Comparison of ENCODE assay signal across 14 cellular contexts in genomic region chr19:2255982-2256685, GRCh38. TPM values are rescaled to one million over a fixed set of nuclear protein-coding genes. Genes with fewer than 3 reads are reported as not detected.
DNase-seq lines count a peak whose midpoint lies in the region; ATAC-seq and TF ChIP-seq lines count a peak whose summit lies in the region.
"Had no signal": no experiment of that assay in that cellular context is flagged by ENCODE, and none has a peak within 500 bp of the region (broad histone marks: within the 10 kb centered on the region; RNA-seq: fewer than 3 reads in every experiment).

A gene with protein sequence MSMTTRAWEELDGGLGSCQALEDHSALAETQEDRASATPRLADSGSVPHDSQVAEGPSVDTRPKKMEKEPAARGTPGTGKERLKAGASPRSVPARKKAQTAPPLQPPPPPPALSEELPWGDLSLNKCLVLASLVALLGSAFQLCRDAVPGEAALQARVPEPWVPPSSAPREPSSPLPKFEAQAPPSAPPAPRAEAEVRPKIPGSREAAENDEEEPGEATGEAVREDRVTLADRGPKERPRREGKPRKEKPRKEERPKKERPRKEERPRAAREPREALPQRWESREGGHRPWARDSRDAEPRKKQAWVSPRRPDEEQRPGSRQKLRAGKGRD (minus strand): TSS chr19:2256417. CDS start chr19:2255314, 1,103 bp downstream.

- intact Hi-C loops in posterior cingulate gyrus (cut with DNase I) (no loop called here), lower lobe of right lung (cut with DNase I) (no loop called here)

- no peaks in the 10 kb centered on the region for H3K36me3 Mint-ChIP-seq in activated naive CD8-positive, alpha-beta T cell
- H3K36me3 Mint-ChIP-seq in activated naive CD8-positive, alpha-beta T cell treated with anti-CD3 and anti-CD28 coated beads, Interleukin-2, amount 50 U/mL, for 24 hours (ENCODE audit: low read depth), result no peaks in the 10 kb centered on the region
- peaks cover 16% of the 10 kb centered on the region for H3K36me3 Mint-ChIP-seq in central memory CD8-positive, alpha-beta T cell (ENCODE audit: insufficient read depth)
- H3K36me3 Mint-ChIP-seq in stimulated activated effector memory CD8-positive, alpha-beta T cell treated with anti-CD3 and anti-CD28 coated beads, Interleukin-12 subunit alpha, Interleukin-12 subunit beta, amount 100 ng/mL, for 72 hours, result no peaks in the 10 kb centered on the region

- H3K4me3 ChIP-seq in lower lobe of right lung, result no peak within 1 kb of the TSS
- H3K4me3 ChIP-seq: ascending aorta had no signal

- H3K36me3 ChIP-seq in lower lobe of right lung, result no peaks in the 10 kb centered on the region
- H3K36me3 ChIP-seq: ascending aorta had no signal

- peaks cover 33% of the 10 kb centered on the region for H3K27me3 ChIP-seq in lower lobe of right lung (ENCODE audit: low read depth)

- no peaks in the 10 kb centered on the region for H3K9me3 Mint-ChIP-seq in activated naive CD8-positive, alpha-beta T cell (ENCODE audit: low read depth)
- H3K9me3 Mint-ChIP-seq in activated naive CD8-positive, alpha-beta T cell treated with anti-CD3 and anti-CD28 coated beads, Interleukin-2, amount 50 U/mL, for 24 hours, result no peaks in the 10 kb centered on the region
- H3K9me3 Mint-ChIP-seq in central memory CD8-positive, alpha-beta T cell, result no peaks in the 10 kb centered on the region
- H3K9me3 Mint-ChIP-seq in stimulated activated effector memory CD8-positive, alpha-beta T cell treated with anti-CD3 and anti-CD28 coated beads, Interleukin-12 subunit alpha, Interleukin-12 subunit beta, amount 100 ng/mL, for 72 hours, result no peaks in the 10 kb centered on the region

- peaks cover 23% of the 10 kb centered on the region for H3K4me1 Mint-ChIP-seq in activated naive CD8-positive, alpha-beta T cell (ENCODE audit: low read depth)
- H3K4me1 Mint-ChIP-seq in activated naive CD8-positive, alpha-beta T cell treated with anti-CD3 and anti-CD28 coated beads, Interleukin-2, amount 50 U/mL, for 24 hours, result peaks cover 44% of the 10 kb centered on the region
- H3K4me1 Mint-ChIP-seq in central memory CD8-positive, alpha-beta T cell, result peaks cover 19% of the 10 kb centered on the region
- H3K4me1 Mint-ChIP-seq in stimulated activated effector memory CD8-positive, alpha-beta T cell treated with anti-CD3 and anti-CD28 coated beads, Interleukin-12 subunit alpha, Interleukin-12 subunit beta, amount 100 ng/mL, for 72 hours, result peaks cover 34% of the 10 kb centered on the region

- H3K27ac ChIP-seq in lower lobe of right lung, result no peak within 1 kb of the TSS
- H3K27ac ChIP-seq: ascending aorta, HL-60 had no signal

- TF ChIP-seq CTCF in lower lobe of right lung (IDR thresholded peaks at IDR 0.05), result no peak

- H3K27ac Mint-ChIP-seq in activated naive CD8-positive, alpha-beta T cell, result peak within 1 kb of the TSS; percentile 34
- no peak within 1 kb of the TSS for H3K27ac Mint-ChIP-seq in activated naive CD8-positive, alpha-beta T cell treated with anti-CD3 and anti-CD28 coated beads, Interleukin-2, amount 50 U/mL, for 24 hours
- peak within 1 kb of the TSS; percentile 95 for H3K27ac Mint-ChIP-seq in central memory CD8-positive, alpha-beta T cell (ENCODE audit: low read depth)
- peak within 1 kb of the TSS; percentile 92 for H3K27ac Mint-ChIP-seq in stimulated activated effector memory CD8-positive, alpha-beta T cell treated with anti-CD3 and anti-CD28 coated beads, Interleukin-12 subunit alpha, Interleukin-12 subunit beta, amount 100 ng/mL, for 72 hours

- no peak within 1 kb of the TSS for H3K4me3 Mint-ChIP-seq in activated naive CD8-positive, alpha-beta T cell
- H3K4me3 Mint-ChIP-seq in activated naive CD8-positive, alpha-beta T cell treated with anti-CD3 and anti-CD28 coated beads, Interleukin-2, amount 50 U/mL, for 24 hours, result no peak within 1 kb of the TSS
- H3K4me3 Mint-ChIP-seq in central memory CD8-positive, alpha-beta T cell, result peak within 1 kb of the TSS; percentile 37
- peak within 1 kb of the TSS; percentile 59 for H3K4me3 Mint-ChIP-seq in stimulated activated effector memory CD8-positive, alpha-beta T cell treated with anti-CD3 and anti-CD28 coated beads, Interleukin-12 subunit alpha, Interleukin-12 subunit beta, amount 100 ng/mL, for 72 hours

- DNase-seq in activated naive CD8-positive, alpha-beta T cell treated with anti-CD3 and anti-CD28 coated beads, Interleukin-2, amount 50 U/mL, for 24 hours, result no peak
- peak; percentile 47 for DNase-seq in NCI-H82 treated with DMSO at 0.1 percent for 48 hours (lab: John Stamatoyannopoulos, UW; ENCODE audit: unreplicated experiment)
- DNase-seq in central memory CD8-positive, alpha-beta T cell (ENCODE audit: low spot score in 2 of 2), result no peak
- DNase-seq in stimulated activated effector memory CD8-positive, alpha-beta T cell treated with anti-CD3 and anti-CD28 coated beads, Interleukin-12 subunit alpha, Interleukin-12 subunit beta, amount 100 ng/mL, for 72 hours (ENCODE audit: low spot score in 2 of 2), result no peak
- DNase-seq in posterior cingulate gyrus, result no peak
- DNase-seq in lower lobe of right lung, result no peak
- DNase-seq: activated CD4-positive, alpha-beta T cell treated with anti-CD3 and anti-CD28 coated beads for 4 hours; effector memory CD4-positive, alpha-beta T cell; Right ventricle myocardium superior had no signal

- H3K4me1 ChIP-seq in lower lobe of right lung, result peaks cover 23% of the 10 kb centered on the region

- ATAC-seq in activated naive CD8-positive, alpha-beta T cell treated with anti-CD3 and anti-CD28 coated beads, Interleukin-2, amount 50 U/mL, for 24 hours, result no peak
- ATAC-seq in central memory CD8-positive, alpha-beta T cell (replicated peaks; ENCODE audit: extremely low read depth, poor library complexity, severe bottlenecking), result no peak
- ATAC-seq in stimulated activated effector memory CD8-positive, alpha-beta T cell treated with anti-CD3 and anti-CD28 coated beads, Interleukin-12 subunit alpha, Interleukin-12 subunit beta, amount 100 ng/mL, for 72 hours, result no peak
- ATAC-seq in lower lobe of right lung, result no peak
- ATAC-seq in GM21390 (IDR thresholded peaks at IDR 0.05; ENCODE audit: unreplicated experiment), result no peak

- H3K9me3 ChIP-seq in lower lobe of right lung, result no peaks in the 10 kb centered on the region
- H3K9me3 ChIP-seq: ascending aorta had no signal

- H3K27me3 Mint-ChIP-seq in activated naive CD8-positive, alpha-beta T cell, result no peaks in the 10 kb centered on the region
- peaks cover 8% of the 10 kb centered on the region for H3K27me3 Mint-ChIP-seq in activated naive CD8-positive, alpha-beta T cell treated with anti-CD3 and anti-CD28 coated beads, Interleukin-2, amount 50 U/mL, for 24 hours
- H3K27me3 Mint-ChIP-seq in central memory CD8-positive, alpha-beta T cell, result no peaks in the 10 kb centered on the region

RNA-seq across cellular contexts. Expression of the gene that starts here (rescaled TPM):
- total RNA-seq in lower lobe of right lung, result not detected
- total RNA-seq: ascending aorta, mesenteric fat pad had no signal

Comparison
In these comparisons a context has a peak if more than half of its experiments do, and no peak if none do; other contexts are left out.
1. H3K4me3 Mint-ChIP-seq: peak in central memory CD8-positive, alpha-beta T cell (single experiment) and stimulated activated effector memory CD8-positive, alpha-beta T cell treated with anti-CD3 and anti-CD28 coated beads, Interleukin-12 subunit alpha, Interleukin-12 subunit beta, amount 100 ng/mL, for 72 hours (single experiment); none in activated naive CD8-positive, alpha-beta T cell (single experiment) and activated naive CD8-positive, alpha-beta T cell treated with anti-CD3 and anti-CD28 coated beads, Interleukin-2, amount 50 U/mL, for 24 hours (single experiment).